21 cellular contexts compared by ENCODE assay signal in the genomic region with DNA sequence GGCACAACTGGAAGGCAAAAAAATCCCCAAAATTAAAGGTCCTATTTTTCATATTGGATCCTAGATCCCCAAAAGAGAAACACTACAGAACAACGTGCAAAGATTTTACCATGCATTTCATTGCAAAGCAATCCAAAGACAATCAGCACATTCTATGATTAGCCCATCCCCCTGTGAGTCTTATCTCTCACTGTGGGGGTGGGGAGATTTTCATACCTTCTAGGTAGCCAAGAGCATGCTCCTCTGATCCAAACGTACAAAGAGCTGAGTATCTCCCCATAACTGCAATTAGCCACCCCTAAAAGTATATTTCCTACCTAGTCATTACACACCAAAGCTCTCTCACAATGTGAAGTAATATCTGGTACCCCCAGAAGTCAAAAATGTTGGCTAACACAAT.
"Had no signal": no experiment of that assay in that cellular context is flagged by ENCODE, and none has a peak within 500 bp of the region (broad histone marks: within the 10 kb centered on the region; RNA-seq: fewer than 3 reads in every experiment).

No MANE protein-coding gene starts in this region.

- H3K4me1 ChIP-seq: Peyer's patch had no signal

- H3K4me3 ChIP-seq: Peyer's patch, SJSA1, SK-N-MC had no signal

- H3K36me3 ChIP-seq: Peyer's patch, SJSA1 had no signal

- H3K27ac ChIP-seq: Peyer's patch, SJSA1, SK-N-MC had no signal

- DNase-seq: IMR-90, Kasumi-1, KG1, MM.1S, NCI-H1092 treated with DMSO at 0.1 percent for 48 hours, NCI-H1436, NCI-H187, NCI-H2029, NCI-H2081 treated with DMSO at 0.1 percent for 48 hours, NCI-H2171, NCI-H226, NCI-H446, NCI-H510A, NCI-H524 treated with DMSO at 0.1 percent for 48 hours, NCI-H69, NCI-H774, Peyer's patch, SHP77 treated with DMSO at 0.1 percent for 48 hours had no signal

- H3K27me3 ChIP-seq: Peyer's patch, SJSA1 had no signal

- ATAC-seq: Right ventricle myocardium inferior had no signal

- H3K9me3 ChIP-seq: Peyer's patch, SJSA1 had no signal
